ENCODE assay signal across 21 cellular contexts in genomic region chr14:105307052-105307727, GRCh38. TPM values are rescaled to one million over a fixed set of nuclear protein-coding genes. Genes with fewer than 3 reads are reported as not detected.
DNase-seq lines count a peak whose midpoint lies in the region; ATAC-seq lines count a peak whose summit lies in the region.
"Had no signal": no experiment of that assay in that cellular context is flagged by ENCODE, and none has a peak within 500 bp of the region (broad histone marks: within the 10 kb centered on the region; RNA-seq: fewer than 3 reads in every experiment).

No MANE protein-coding gene starts in this region.

- H3K9me3 ChIP-seq in mesenchymal stem cell (ENCODE audit: control insufficient read depth, low read length): no peaks in the 10 kb centered on the region

- peaks cover 5% of the 10 kb centered on the region for H3K4me1 ChIP-seq in mesenchymal stem cell (ENCODE audit: control insufficient read depth, insufficient read depth, low read depth, low read length)

- no peak overlapping the region for H3K4me3 Mint-ChIP-seq in T-helper 1 cell treated with Interleukin-12 subunit alpha and Interleukin-12 subunit beta and Interleukin-4 antibody, amounts not matched to agents 30 μg/mL and 1 μg/mL, for 36 hours
- H3K4me3 Mint-ChIP-seq in stimulated activated naive CD8-positive, alpha-beta T cell treated with anti-CD3 and anti-CD28 coated beads, Interleukin-15, amount 100 ng/mL, for 72 hours: no peak overlapping the region
- no peak overlapping the region for H3K4me3 Mint-ChIP-seq in T-helper 2 cell treated with Interferon-gamma antibody and Interleukin-4, amounts not matched to agents 5 μg/mL and 100 μg/mL, for 36 hours

- DNase-seq in T-helper 1 cell: no peak
- peak; percentile 34 for DNase-seq in stimulated activated naive CD8-positive, alpha-beta T cell treated with anti-CD3 and anti-CD28 coated beads, Interleukin-15, Interleukin-2, amounts not matched to agents 100 U/mL and 50 U/mL, for 24 hours
- no peak for DNase-seq in stimulated activated naive CD8-positive, alpha-beta T cell treated with anti-CD3 and anti-CD28 coated beads, Interleukin-15, amount 100 ng/mL, for 72 hours
- DNase-seq in mesenchymal stem cell: no peak
- no peak for DNase-seq in GF-D8 (lab: John Stamatoyannopoulos, UW)
- DNase-seq in T-helper 2 cell treated with Interferon-gamma antibody and Interleukin-4, amounts not matched to agents 5 μg/mL and 100 μg/mL, for 36 hours (ENCODE audit: low spot score): no peak
- DNase-seq: 8988T; Calu3; CD4-positive, alpha-beta memory T cell; EL; GOT3; NCI-H1417; NCI-H187; NCI-H2227 treated with DMSO at 0.1 percent for 48 hours; NCI-H510A treated with DMSO at 0.1 percent for 48 hours; NCI-H774; SHP77 treated with DMSO at 0.1 percent for 48 hours had no signal

- H2BK15ac ChIP-seq in mesenchymal stem cell (ENCODE audit: low read depth, poor library complexity, severe bottlenecking): peak overlapping the region; percentile 48

- no peak overlapping the region for H2BK120ac ChIP-seq in mesenchymal stem cell (ENCODE audit: low read depth, low read length)

- no peaks in the 10 kb centered on the region for H3K9me3 Mint-ChIP-seq in T-helper 1 cell treated with Interleukin-12 subunit alpha and Interleukin-12 subunit beta and Interleukin-4 antibody, amounts not matched to agents 30 μg/mL and 1 μg/mL, for 36 hours
- H3K9me3 Mint-ChIP-seq in stimulated activated naive CD8-positive, alpha-beta T cell treated with anti-CD3 and anti-CD28 coated beads, Interleukin-15, amount 100 ng/mL, for 72 hours: no peaks in the 10 kb centered on the region
- no peaks in the 10 kb centered on the region for H3K9me3 Mint-ChIP-seq in T-helper 2 cell treated with Interferon-gamma antibody and Interleukin-4, amounts not matched to agents 5 μg/mL and 100 μg/mL, for 36 hours

- no peak overlapping the region for H4K91ac ChIP-seq in mesenchymal stem cell (ENCODE audit: low read length)

- ATAC-seq in stimulated activated naive CD8-positive, alpha-beta T cell treated with anti-CD3 and anti-CD28 coated beads, Interleukin-15, Interleukin-2, amounts not matched to agents 100 U/mL and 50 U/mL, for 24 hours: peak; percentile 74
- ATAC-seq in stimulated activated naive CD8-positive, alpha-beta T cell treated with anti-CD3 and anti-CD28 coated beads, Interleukin-15, amount 100 ng/mL, for 72 hours: no peak
- ATAC-seq in HG03432 (IDR thresholded peaks at IDR 0.05; ENCODE audit: unreplicated experiment): no peak

- no peak overlapping the region for H3K4me3 ChIP-seq in mesenchymal stem cell (ENCODE audit: insufficient read depth in 1 of 2, low read depth in 1 of 2, low read length in 2 of 2)

- H2BK5ac ChIP-seq in mesenchymal stem cell (ENCODE audit: low read depth, low read length, poor library complexity, severe bottlenecking): no peak overlapping the region

- no peak overlapping the region for H3K14ac ChIP-seq in mesenchymal stem cell (ENCODE audit: low read length in 2 of 2)

- peaks cover 6% of the 10 kb centered on the region for H3K79me1 ChIP-seq in mesenchymal stem cell (replicated peaks; ENCODE audit: low read length, poor library complexity, severe bottlenecking)

- H3K18ac ChIP-seq in mesenchymal stem cell (ENCODE audit: low read depth in 1 of 2, low read length in 2 of 2): no peak overlapping the region

- H3K36me3 Mint-ChIP-seq in T-helper 1 cell treated with Interleukin-12 subunit alpha and Interleukin-12 subunit beta and Interleukin-4 antibody, amounts not matched to agents 30 μg/mL and 1 μg/mL, for 36 hours (ENCODE audit: low read depth): peaks cover 5% of the 10 kb centered on the region
- peaks cover 9% of the 10 kb centered on the region for H3K36me3 Mint-ChIP-seq in T-helper 2 cell treated with Interferon-gamma antibody and Interleukin-4, amounts not matched to agents 5 μg/mL and 100 μg/mL, for 36 hours (ENCODE audit: low read depth)

- peak overlapping the region; percentile 31 for H3K27ac Mint-ChIP-seq in T-helper 1 cell treated with Interleukin-12 subunit alpha and Interleukin-12 subunit beta and Interleukin-4 antibody, amounts not matched to agents 30 μg/mL and 1 μg/mL, for 36 hours
- H3K27ac Mint-ChIP-seq in stimulated activated naive CD8-positive, alpha-beta T cell treated with anti-CD3 and anti-CD28 coated beads, Interleukin-15, amount 100 ng/mL, for 72 hours: peak overlapping the region in 1 of 2 donors; percentile 78
- H3K27ac Mint-ChIP-seq in T-helper 2 cell treated with Interferon-gamma antibody and Interleukin-4, amounts not matched to agents 5 μg/mL and 100 μg/mL, for 36 hours: no peak overlapping the region

- no peak overlapping the region for H3K4me2 ChIP-seq in mesenchymal stem cell (ENCODE audit: low read length, poor library complexity, severe bottlenecking)
- H3K4me2 ChIP-seq: KMS-11 had no signal

- H4K8ac ChIP-seq in mesenchymal stem cell (ENCODE audit: low read length): no peak overlapping the region

- no peak overlapping the region for H3K4ac ChIP-seq in mesenchymal stem cell (ENCODE audit: low read depth in 1 of 2, low read length in 2 of 2)

- 34% methylated on average over 4 of the region's 4 CpGs for WGBS in mesenchymal stem cell

- no peaks in the 10 kb centered on the region for H3K27me3 Mint-ChIP-seq in T-helper 1 cell treated with Interleukin-12 subunit alpha and Interleukin-12 subunit beta and Interleukin-4 antibody, amounts not matched to agents 30 μg/mL and 1 μg/mL, for 36 hours (ENCODE audit: low read depth)
- H3K27me3 Mint-ChIP-seq in stimulated activated naive CD8-positive, alpha-beta T cell treated with anti-CD3 and anti-CD28 coated beads, Interleukin-15, amount 100 ng/mL, for 72 hours: no peaks in the 10 kb centered on the region
- no peaks in the 10 kb centered on the region for H3K27me3 Mint-ChIP-seq in T-helper 2 cell treated with Interferon-gamma antibody and Interleukin-4, amounts not matched to agents 5 μg/mL and 100 μg/mL, for 36 hours (ENCODE audit: low read depth)
- H3K27me3 Mint-ChIP-seq: CD4-positive, alpha-beta memory T cell had no signal

- no peak overlapping the region for H2AK5ac ChIP-seq in mesenchymal stem cell (ENCODE audit: low read length, severe bottlenecking)

- no peak overlapping the region for H3K27ac ChIP-seq in mesenchymal stem cell (ENCODE audit: low read length, poor library complexity, severe bottlenecking)
- H3K27ac ChIP-seq: HL-60, KMS-11 had no signal

- H3K36me3 ChIP-seq in mesenchymal stem cell (ENCODE audit: control insufficient read depth in 1 of 2, insufficient read depth in 2 of 2, low read depth in 1 of 2, low read length in 2 of 2): peaks cover 0 to 7% of the 10 kb centered on the region in 2 experiments

- no peak overlapping the region for H2BK12ac ChIP-seq in mesenchymal stem cell (ENCODE audit: low read length in 2 of 2)

- H3K23ac ChIP-seq in mesenchymal stem cell (ENCODE audit: low read length in 2 of 2): no peak overlapping the region

- no peak overlapping the region for H3K9ac ChIP-seq in mesenchymal stem cell (ENCODE audit: low read length)
- H3K9ac ChIP-seq: KMS-11 had no signal

- no peaks in the 10 kb centered on the region for H3K27me3 ChIP-seq in mesenchymal stem cell (ENCODE audit: control insufficient read depth in 1 of 2, insufficient read depth in 1 of 2, low read length in 2 of 2)

- H3K4me1 Mint-ChIP-seq in T-helper 1 cell treated with Interleukin-12 subunit alpha and Interleukin-12 subunit beta and Interleukin-4 antibody, amounts not matched to agents 30 μg/mL and 1 μg/mL, for 36 hours (ENCODE audit: low read depth): peaks cover 10% of the 10 kb centered on the region
- H3K4me1 Mint-ChIP-seq in stimulated activated naive CD8-positive, alpha-beta T cell treated with anti-CD3 and anti-CD28 coated beads, Interleukin-15, amount 100 ng/mL, for 72 hours: peaks cover 46% of the 10 kb centered on the region
- H3K4me1 Mint-ChIP-seq in T-helper 2 cell treated with Interferon-gamma antibody and Interleukin-4, amounts not matched to agents 5 μg/mL and 100 μg/mL, for 36 hours (ENCODE audit: low read depth): peaks cover 12% of the 10 kb centered on the region

- no peak overlapping the region for H2AFZ ChIP-seq in mesenchymal stem cell (ENCODE audit: low read depth, low read length)

RNA-seq across cellular contexts. Expression of gene BRF1, which starts 6.4 kb away (rescaled TPM):
- polyA plus RNA-seq in mesenchymal stem cell (2013, experiment 1 of 2): 11.5 TPM
- polyA plus RNA-seq in mesenchymal stem cell (2013, experiment 2 of 2): 11.0 TPM

RNA-seq across cellular contexts. Expression of gene PACS2, which starts 7.4 kb away (rescaled TPM):
- polyA plus RNA-seq in mesenchymal stem cell (2013, experiment 1 of 2): 39.0 TPM
- 35.9 TPM for polyA plus RNA-seq in mesenchymal stem cell (2013, experiment 2 of 2)

RNA-seq across cellular contexts. Expression of gene BTBD6, which starts 58.9 kb away (rescaled TPM):
- 21.9 TPM for polyA plus RNA-seq in mesenchymal stem cell (2013, experiment 1 of 2)
- polyA plus RNA-seq in mesenchymal stem cell (2013, experiment 2 of 2): 23.4 TPM
